1 cellular context compared by ENCODE assay signal in genomic region chr14:97705107-97705506, GRCh38.
TF ChIP-seq lines count a peak whose summit lies in the region.

No MANE protein-coding gene starts in this region.

TF ChIP-seq in H1, 55 proteins besides CTCF, POLR2A, EP300 and RAD21:
- TF ChIP-seq MAFK (IDR thresholded peaks at IDR 0.05; ENCODE audit: low read depth, low read length) (peak; percentile 96), TAF7 (optimal IDR thresholded peaks at IDR 0.05; ENCODE audit: borderline replicate concordance, low read depth, low read length) (no peak), BACH1 (IDR thresholded peaks at IDR 0.05; ENCODE audit: low read length) (peak; percentile 90)
